In the genomic region with DNA sequence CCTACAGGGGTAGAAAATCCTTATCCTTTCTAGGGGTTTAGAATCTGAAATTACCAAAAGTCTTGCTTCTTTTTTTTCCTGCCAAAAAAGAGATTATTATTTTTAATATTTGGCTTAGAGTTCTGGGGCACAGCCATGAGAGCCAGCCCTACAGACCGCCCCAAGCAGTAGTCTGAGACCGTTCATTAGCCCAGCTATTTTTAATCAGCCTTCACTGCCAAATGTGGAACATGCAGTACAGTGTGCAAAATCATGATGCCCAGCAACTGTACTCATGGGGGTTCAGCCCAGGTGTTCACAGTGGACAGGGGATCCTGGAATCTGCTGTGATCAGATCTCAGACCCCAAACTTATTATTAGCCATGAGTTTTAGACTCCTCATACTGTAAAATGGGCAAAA, we compare ENCODE assay signal across 15 cellular contexts.
A peak's percentile ranks its signal among the peaks of the same experiment; 100 is the strongest.
DNase-seq lines count a peak whose midpoint lies in the region; ATAC-seq and TF ChIP-seq lines count a peak whose summit lies in the region.
"Had no signal": no experiment of that assay in that cellular context is flagged by ENCODE, and none has a peak within 500 bp of the region (broad histone marks: within the 10 kb centered on the region; RNA-seq: fewer than 3 reads in every experiment).

No MANE protein-coding gene starts in this region.

- no peak overlapping the region for H2BK12ac ChIP-seq in trophoblast cell (ENCODE audit: low read length)

- peaks cover 2% of the 10 kb centered on the region for H3K79me1 ChIP-seq in trophoblast cell (ENCODE audit: low read length)

- H3K9me3 ChIP-seq in right atrium auricular region (no peaks in the 10 kb centered on the region), endocrine pancreas (ENCODE audit: control insufficient read depth, low read length) (no peaks in the 10 kb centered on the region), thoracic aorta (no peaks in the 10 kb centered on the region), trophoblast cell (ENCODE audit: insufficient read depth, low read depth, low read length) (no peaks in the 10 kb centered on the region)
- H3K9me3 ChIP-seq: BLaER1, SJCRH30 had no signal

- H4K91ac ChIP-seq in trophoblast cell (ENCODE audit: low read depth, low read length): no peak overlapping the region

- TF ChIP-seq CTCF in right atrium auricular region (IDR thresholded peaks at IDR 0.05): no peak
- TF ChIP-seq CTCF in thoracic aorta (IDR thresholded peaks at IDR 0.05): no peak

- intact Hi-C loops in Right ventricle myocardium inferior (cut with DNase I): loop anchor here (2.0 to 5.0 kb wide), 3 partner anchors 40 to 281 kb away; a partner anchor contains a TSS

- DNase-seq in Right ventricle myocardium inferior (ENCODE audit: missing footprints): no peak
- DNase-seq in right atrium auricular region (ENCODE audit: low spot score): no peak
- DNase-seq in left lobe of liver (ENCODE audit: low spot score): no peak
- DNase-seq in thoracic aorta (ENCODE audit: low spot score): no peak
- no peak for DNase-seq in trophoblast cell
- DNase-seq in effector CD4-positive, alpha-beta T cell: no peak
- DNase-seq: CD4-positive, alpha-beta memory T cell; NCI-H1417 treated with DMSO at 0.1 percent for 48 hours; NCI-H187 treated with DMSO at 0.1 percent for 48 hours; NCI-H524 treated with DMSO at 0.1 percent for 48 hours had no signal

- no peaks in the 10 kb centered on the region for H3K36me3 ChIP-seq in right atrium auricular region
- H3K36me3 ChIP-seq in endocrine pancreas (ENCODE audit: control insufficient read depth, insufficient read depth, low read length): no peaks in the 10 kb centered on the region
- no peaks in the 10 kb centered on the region for H3K36me3 ChIP-seq in thoracic aorta
- H3K36me3 ChIP-seq in trophoblast cell (ENCODE audit: control insufficient read depth in 1 of 2, insufficient read depth in 2 of 2, low read length in 2 of 2): no peaks in the 10 kb centered on the region
- H3K36me3 ChIP-seq: BLaER1, SJCRH30 had no signal

- H3K23ac ChIP-seq in trophoblast cell (ENCODE audit: low read length): no peak overlapping the region

- H3K4me3 ChIP-seq in right atrium auricular region (peak overlapping the region in 1 of 2 donors; percentile 16), endocrine pancreas (ENCODE audit: control insufficient read depth, insufficient read depth, low read length) (peak overlapping the region; percentile 85), thoracic aorta (peak overlapping the region; percentile 57), trophoblast cell (ENCODE audit: low read depth, low read length) (no peak overlapping the region)
- H3K4me3 ChIP-seq: BLaER1, SJCRH30 had no signal

- H3K79me2 ChIP-seq in trophoblast cell (ENCODE audit: control insufficient read depth, insufficient read depth, low read length, poor library complexity): no peaks in the 10 kb centered on the region

- no peak overlapping the region for H3K14ac ChIP-seq in trophoblast cell (ENCODE audit: low read length)

- no peak overlapping the region for H4K12ac ChIP-seq in trophoblast cell (ENCODE audit: low read depth, low read length)

- WGBS in trophoblast cell (ENCODE audit: extremely low coverage, insufficient coverage, insufficient read length): no CpG with 5 or more reads among the region's 2 CpGs

- H3K4me1 ChIP-seq in right atrium auricular region (peaks cover 0 to 9% of the 10 kb centered on the region in 2 donors), endocrine pancreas (ENCODE audit: control insufficient read depth, insufficient read depth, low read length) (peaks cover 7% of the 10 kb centered on the region), thoracic aorta (ENCODE audit: control insufficient read depth in 1 of 2, low read depth in 2 of 2) (peaks cover 2 to 12% of the 10 kb centered on the region in 2 donors), trophoblast cell (ENCODE audit: control insufficient read depth in 1 of 2, insufficient read depth in 2 of 2, low read length in 2 of 2) (no peaks in the 10 kb centered on the region)
- H3K4me1 ChIP-seq: BLaER1, SJCRH30 had no signal

- no peak overlapping the region for H4K8ac ChIP-seq in trophoblast cell (ENCODE audit: low read depth, low read length)

- H2AK5ac ChIP-seq in trophoblast cell (ENCODE audit: low read length): no peak overlapping the region

- ATAC-seq in Right ventricle myocardium inferior: peak; percentile 91
- ATAC-seq in left lobe of liver: peak; percentile 46
- ATAC-seq in thoracic aorta (ENCODE audit: insufficient number of reproducible peaks, low FRiP score, low read depth): no peak
- ATAC-seq in GM19324 (IDR thresholded peaks at IDR 0.05; ENCODE audit: low FRiP score, unreplicated experiment): no peak
- ATAC-seq: PC-3 had no signal

- no peak overlapping the region for H3K4ac ChIP-seq in trophoblast cell (ENCODE audit: low read depth, low read length)

- H2AFZ ChIP-seq in trophoblast cell (ENCODE audit: insufficient read depth, low read length, poor library complexity): no peak overlapping the region

- H2BK5ac ChIP-seq in trophoblast cell (ENCODE audit: low read depth, low read length, poor library complexity): no peak overlapping the region

- H3K4me2 ChIP-seq in trophoblast cell (ENCODE audit: low read length): no peak overlapping the region
- H3K4me2 ChIP-seq: BLaER1 had no signal

- H2BK120ac ChIP-seq in trophoblast cell (ENCODE audit: insufficient read depth, low read length, poor library complexity): no peak overlapping the region

- H3K27ac ChIP-seq in right atrium auricular region (no peak overlapping the region), thoracic aorta (no peak overlapping the region), trophoblast cell (ENCODE audit: low read depth, low read length) (no peak overlapping the region)
- H3K27ac ChIP-seq: BLaER1, SJCRH30 had no signal

- H3K18ac ChIP-seq in trophoblast cell (ENCODE audit: low read length): no peak overlapping the region

- H3K27me3 ChIP-seq in right atrium auricular region: no peaks in the 10 kb centered on the region
- H3K27me3 ChIP-seq in endocrine pancreas (ENCODE audit: control insufficient read depth, insufficient read depth, low read length): no peaks in the 10 kb centered on the region
- H3K27me3 ChIP-seq in thoracic aorta (replicated peaks; ENCODE audit: insufficient read depth): no peaks in the 10 kb centered on the region
- no peaks in the 10 kb centered on the region for H3K27me3 ChIP-seq in trophoblast cell (ENCODE audit: insufficient read depth, low read length)
- H3K27me3 ChIP-seq: BLaER1, SJCRH30 had no signal

- H3K9ac ChIP-seq in endocrine pancreas (ENCODE audit: control insufficient read depth, insufficient read depth, low read length) (no peak overlapping the region), trophoblast cell (ENCODE audit: low read length) (no peak overlapping the region)
- H3K9ac ChIP-seq: BLaER1 had no signal

Comparison
In these comparisons a context has a peak if more than half of its experiments do, and no peak if none do; other contexts are left out.
1. ATAC-seq: peak in Right ventricle myocardium inferior (single experiment) and left lobe of liver (single experiment); none in thoracic aorta (single experiment) and GM19324 (single experiment).